In genomic region chr7:150876817-150877526, GRCh38 we compare ENCODE assay signal across 1 cellular context.
TF ChIP-seq lines count a peak whose summit lies in the region.

No MANE protein-coding gene starts in this region.

TF ChIP-seq in WTC11, 78 proteins besides CTCF, POLR2A, EP300 and RAD21 (continued from another document):
- no peak for TF ChIP-seq ZBTB43 (CRISPR knock-in tag; IDR thresholded peaks at IDR 0.05)
- TF ChIP-seq ESRRA (CRISPR knock-in tag; IDR thresholded peaks at IDR 0.05; ENCODE audit: borderline replicate concordance) = no peak
- no peak for TF ChIP-seq ZNF396 (CRISPR knock-in tag; IDR thresholded peaks at IDR 0.05; ENCODE audit: borderline replicate concordance)
- TF ChIP-seq NFE2L1 (CRISPR knock-in tag; IDR thresholded peaks at IDR 0.05) = 0 out of 2 replicates have a peak, but pooled peaks have one; percentile 27
- no peak for TF ChIP-seq ZNF416 (CRISPR knock-in tag; IDR thresholded peaks at IDR 0.05)
- no peak for TF ChIP-seq ZMAT4 (CRISPR knock-in tag; IDR thresholded peaks at IDR 0.05)
- no peak for TF ChIP-seq FOXK1 (CRISPR knock-in tag; IDR thresholded peaks at IDR 0.05)
- no peak for TF ChIP-seq MLX (CRISPR knock-in tag; IDR thresholded peaks at IDR 0.05)
- TF ChIP-seq STAT6 (CRISPR knock-in tag; conservative IDR thresholded peaks at IDR 0.05; ENCODE audit: low read depth) = no peak
- TF ChIP-seq FOXP1 (CRISPR knock-in tag; IDR thresholded peaks at IDR 0.05; ENCODE audit: borderline replicate concordance) = no peak
- no peak for TF ChIP-seq AFF4 (CRISPR knock-in tag; IDR thresholded peaks at IDR 0.05; ENCODE audit: borderline replicate concordance)
